ENCODE assay signal across 9 cellular contexts in genomic region chr16:66269631-66270332, GRCh38.
A peak's percentile ranks its signal among the peaks of the same experiment; 100 is the strongest.
DNase-seq lines count a peak whose midpoint lies in the region; ATAC-seq and TF ChIP-seq lines count a peak whose summit lies in the region.
"Had no signal": no experiment of that assay in that cellular context is flagged by ENCODE, and none has a peak within 500 bp of the region (broad histone marks: within the 10 kb centered on the region; RNA-seq: fewer than 3 reads in every experiment).

No MANE protein-coding gene starts in this region.

- CTCF ChIA-PET in WTC11 (lab: Charles Lee) = interaction anchor here (1.1 to 1.6 kb wide), 3 partner anchors 47 to 565 kb away, joined by 3 to 4 read pairs (median 4); no protein-coding TSS in a partner anchor

- H3K4me3 Mint-ChIP-seq in GM23338 = peak overlapping the region; percentile 34; the same call in 1 of the 3 replicates
- peak overlapping the region; percentile 54 for H3K4me3 Mint-ChIP-seq in WTC11

- DNase-seq in GM23338 (ENCODE audit: low spot score) (peak; percentile 59), WTC11 (ENCODE audit: low spot score) (no peak), germinal center (ENCODE audit: low spot score) (no peak), NCI-H187 (lab: John Stamatoyannopoulos, UW) (no peak)
- no peak for DNase-seq in activated naive CD4-positive, alpha-beta T cell treated with Interleukin-2 at 50 U/mL for 16 hours
- DNase-seq: DMS79 treated with DMSO at 0.1 percent for 48 hours had no signal

- H3K27me3 Mint-ChIP-seq in GM23338 (ENCODE audit: insufficient read depth, low read depth, poor library complexity) = peaks cover 10% of the 10 kb centered on the region
- H3K27me3 Mint-ChIP-seq in WTC11 (ENCODE audit: low read depth) = peaks cover 36% of the 10 kb centered on the region

- peak overlapping the region; percentile 23 for H3K9ac ChIP-seq in iPS-18a (ENCODE audit: low read length)

- H3K4me1 ChIP-seq in GM23338 (ENCODE audit: insufficient read depth) (peaks cover 11% of the 10 kb centered on the region), iPS-18a (ENCODE audit: control insufficient read depth, low read depth, low read length) (peaks cover 8% of the 10 kb centered on the region)

- peak overlapping the region; percentile 76 for H3K4me2 ChIP-seq in GM23338

- TF ChIP-seq CTCF in GM23338 (conservative IDR thresholded peaks at IDR 0.05; ENCODE audit: low read depth in 2 of 2) = no peak
- TF ChIP-seq CTCF in WTC11 (IDR thresholded peaks at IDR 0.05) = no peak

- H4K20me1 ChIP-seq in GM23338 (replicated peaks; ENCODE audit: insufficient read depth) = no peaks in the 10 kb centered on the region

- peak overlapping the region; percentile 83 for H2AFZ ChIP-seq in GM23338

- no peaks in the 10 kb centered on the region for H3K79me2 ChIP-seq in GM23338 (replicated peaks; ENCODE audit: insufficient read depth)

- H3K4me1 Mint-ChIP-seq in GM23338 = peaks cover 21% of the 10 kb centered on the region
- H3K4me1 Mint-ChIP-seq in WTC11 = peaks cover 28% of the 10 kb centered on the region

- no peaks in the 10 kb centered on the region for H3K9me2 ChIP-seq in GM23338 (ENCODE audit: insufficient read depth)

- peak overlapping the region; percentile 57 for H3K4me3 ChIP-seq in GM23338
- H3K4me3 ChIP-seq in iPS-18a (ENCODE audit: low read length) = peak overlapping the region; percentile 54
- H3K4me3 ChIP-seq in skin epidermis = peak overlapping the region in 2 of 7 experiments; percentile 12

- H3K36me3 Mint-ChIP-seq in GM23338 (ENCODE audit: low read depth) (no peaks in the 10 kb centered on the region; the same call in 2 of the 3 replicates), WTC11 (no peaks in the 10 kb centered on the region)

- H3K27ac Mint-ChIP-seq in GM23338 = no peak overlapping the region
- no peak overlapping the region for H3K27ac Mint-ChIP-seq in WTC11

- no peaks in the 10 kb centered on the region for H3K9me3 ChIP-seq in iPS-18a (ENCODE audit: control insufficient read depth, low read depth, low read length)

- H3K27me3 ChIP-seq in GM23338 (ENCODE audit: insufficient read depth) (peaks cover 4% of the 10 kb centered on the region; the same call in 1 of the 2 replicates), iPS-18a (ENCODE audit: control insufficient read depth, insufficient read depth, low read length) (peaks cover 26% of the 10 kb centered on the region)

- H3K27ac ChIP-seq in GM23338 (ENCODE audit: low read depth) = no peak overlapping the region
- H3K27ac ChIP-seq in iPS-18a (ENCODE audit: low read length) = no peak overlapping the region
- H3K27ac ChIP-seq in skin epidermis = peak overlapping the region in 16 of 21 experiments; percentile 1 to 82 (median 57)

- H3F3A ChIP-seq in GM23338 (replicated peaks; ENCODE audit: low read depth) = no peaks in the 10 kb centered on the region

- peak; percentile 57 for ATAC-seq in GM23338
- ATAC-seq in WTC11 = peak; percentile 38
- no peak for ATAC-seq in HG02840 (IDR thresholded peaks at IDR 0.05; ENCODE audit: low FRiP score, unreplicated experiment)

- H3K9me3 Mint-ChIP-seq in GM23338 (no peaks in the 10 kb centered on the region), WTC11 (no peaks in the 10 kb centered on the region)

- POLR2A ChIA-PET in WTC11 (lab: Charles Lee) = no interaction called here

- H3K36me3 ChIP-seq in GM23338 (ENCODE audit: insufficient read depth) = no peaks in the 10 kb centered on the region
- no peaks in the 10 kb centered on the region for H3K36me3 ChIP-seq in iPS-18a (ENCODE audit: control insufficient read depth, low read depth, low read length)

TF ChIP-seq in GM23338, 12 proteins besides CTCF, POLR2A, EP300 and RAD21:
- TF ChIP-seq JUNB (IDR thresholded peaks at IDR 0.05; ENCODE audit: unreplicated experiment) = no peak

TF ChIP-seq in WTC11, 78 proteins besides CTCF, POLR2A, EP300 and RAD21:
- no peak for TF ChIP-seq FOXK1 (CRISPR knock-in tag; IDR thresholded peaks at IDR 0.05)
- TF ChIP-seq, protein P1, sequence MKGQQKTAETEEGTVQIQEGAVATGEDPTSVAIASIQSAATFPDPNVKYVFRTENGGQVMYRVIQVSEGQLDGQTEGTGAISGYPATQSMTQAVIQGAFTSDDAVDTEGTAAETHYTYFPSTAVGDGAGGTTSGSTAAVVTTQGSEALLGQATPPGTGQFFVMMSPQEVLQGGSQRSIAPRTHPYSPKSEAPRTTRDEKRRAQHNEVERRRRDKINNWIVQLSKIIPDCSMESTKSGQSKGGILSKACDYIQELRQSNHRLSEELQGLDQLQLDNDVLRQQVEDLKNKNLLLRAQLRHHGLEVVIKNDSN (CRISPR knock-in tag; IDR thresholded peaks at IDR 0.05) = no peak
- TF ChIP-seq, protein P2, sequence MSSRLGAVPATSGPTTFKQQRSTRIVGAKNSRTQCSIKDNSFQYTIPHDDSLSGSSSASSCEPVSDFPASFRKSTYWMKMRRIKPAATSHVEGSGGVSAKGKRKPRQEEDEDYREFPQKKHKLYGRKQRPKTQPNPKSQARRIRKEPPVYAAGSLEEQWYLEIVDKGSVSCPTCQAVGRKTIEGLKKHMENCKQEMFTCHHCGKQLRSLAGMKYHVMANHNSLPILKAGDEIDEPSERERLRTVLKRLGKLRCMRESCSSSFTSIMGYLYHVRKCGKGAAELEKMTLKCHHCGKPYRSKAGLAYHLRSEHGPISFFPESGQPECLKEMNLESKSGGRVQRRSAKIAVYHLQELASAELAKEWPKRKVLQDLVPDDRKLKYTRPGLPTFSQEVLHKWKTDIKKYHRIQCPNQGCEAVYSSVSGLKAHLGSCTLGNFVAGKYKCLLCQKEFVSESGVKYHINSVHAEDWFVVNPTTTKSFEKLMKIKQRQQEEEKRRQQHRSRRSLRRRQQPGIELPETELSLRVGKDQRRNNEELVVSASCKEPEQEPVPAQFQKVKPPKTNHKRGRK (CRISPR knock-in tag; IDR thresholded peaks at IDR 0.05; ENCODE audit: borderline replicate concordance) = peak; percentile 94
- 0 out of 2 replicates have a peak, but pooled peaks have one; percentile 26 for TF ChIP-seq SMAD4 (CRISPR knock-in tag; IDR thresholded peaks at IDR 0.05)

Comparison
In these comparisons a context has a peak if more than half of its experiments do, and no peak if none do; other contexts are left out.
1. H3K27ac ChIP-seq: peak in skin epidermis (16 of 21); none in GM23338 (single experiment) and iPS-18a (single experiment).